In the genomic region with DNA sequence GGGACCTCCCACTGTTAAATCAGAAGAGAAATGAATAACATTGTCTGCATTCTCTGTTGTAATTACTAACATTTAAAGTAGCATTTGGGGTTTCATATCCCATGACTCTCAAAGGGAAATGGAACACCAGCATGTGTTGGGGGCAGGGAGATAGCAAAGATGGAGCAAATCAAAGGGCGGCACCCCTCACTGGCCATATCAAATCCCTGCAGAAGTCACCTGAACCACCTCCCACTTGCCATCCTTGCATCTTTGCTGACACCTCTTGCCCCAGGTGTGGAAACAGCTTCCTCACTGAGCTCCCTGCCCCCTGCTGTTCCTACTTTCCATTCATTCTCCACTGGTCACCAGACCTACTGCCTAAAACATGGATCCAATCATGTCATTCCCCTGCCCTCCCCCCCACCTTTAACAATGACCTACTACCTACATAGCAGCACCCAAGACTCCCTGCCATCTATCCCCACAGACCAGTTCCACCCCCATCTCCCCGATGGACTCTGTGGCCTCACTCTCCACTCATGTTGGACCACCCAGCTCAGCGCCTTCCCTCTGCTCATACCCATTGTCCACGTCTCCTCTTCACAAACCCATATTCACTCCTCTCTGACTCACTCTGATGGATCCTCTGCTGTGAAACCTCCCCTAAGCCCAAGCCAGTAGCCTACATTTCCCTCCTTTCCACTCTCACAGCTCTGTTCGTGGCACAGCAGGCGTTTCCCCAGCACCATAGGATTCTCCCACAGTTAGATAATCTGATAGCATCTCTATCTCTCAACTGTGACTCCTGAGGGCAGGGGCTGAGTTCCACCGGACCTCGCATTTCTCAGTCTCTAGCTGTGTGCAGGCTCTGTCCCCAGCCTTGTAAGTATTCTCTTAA, we compare ENCODE assay signal across 1 cellular context.
TF ChIP-seq lines count a peak whose summit lies in the region.

No MANE protein-coding gene starts in this region.

TF ChIP-seq in WTC11, 78 proteins besides CTCF, POLR2A, EP300 and RAD21 (continued from another document):
- TF ChIP-seq, protein P1, sequence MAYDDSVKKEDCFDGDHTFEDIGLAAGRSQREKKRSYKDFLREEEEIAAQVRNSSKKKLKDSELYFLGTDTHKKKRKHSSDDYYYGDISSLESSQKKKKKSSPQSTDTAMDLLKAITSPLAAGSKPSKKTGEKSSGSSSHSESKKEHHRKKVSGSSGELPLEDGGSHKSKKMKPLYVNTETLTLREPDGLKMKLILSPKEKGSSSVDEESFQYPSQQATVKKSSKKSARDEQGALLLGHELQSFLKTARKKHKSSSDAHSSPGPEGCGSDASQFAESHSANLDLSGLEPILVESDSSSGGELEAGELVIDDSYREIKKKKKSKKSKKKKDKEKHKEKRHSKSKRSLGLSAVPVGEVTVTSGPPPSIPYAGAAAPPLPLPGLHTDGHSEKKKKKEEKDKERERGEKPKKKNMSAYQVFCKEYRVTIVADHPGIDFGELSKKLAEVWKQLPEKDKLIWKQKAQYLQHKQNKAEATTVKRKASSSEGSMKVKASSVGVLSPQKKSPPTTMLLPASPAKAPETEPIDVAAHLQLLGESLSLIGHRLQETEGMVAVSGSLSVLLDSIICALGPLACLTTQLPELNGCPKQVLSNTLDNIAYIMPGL (CRISPR knock-in tag; IDR thresholded peaks at IDR 0.05), result no peak
- no peak for TF ChIP-seq ATF1 (CRISPR knock-in tag; IDR thresholded peaks at IDR 0.05)
